Comparison of ENCODE assay signal across 8 cellular contexts in genomic region chr10:74213571-74214162, GRCh38.
DNase-seq lines count a peak whose midpoint lies in the region; ATAC-seq and TF ChIP-seq lines count a peak whose summit lies in the region.

No MANE protein-coding gene starts in this region.

- no peaks in the 10 kb centered on the region for H3K9me2 ChIP-seq in OCI-LY1 (ENCODE audit: low read depth, low read length)

- H3K4me1 ChIP-seq in cardiac muscle cell (ENCODE audit: low read depth) (no peaks in the 10 kb centered on the region), OCI-LY1 (ENCODE audit: insufficient read depth, low read length, severe bottlenecking) (no peaks in the 10 kb centered on the region)

- peak; percentile 73 for TF ChIP-seq CTCF in cardiac muscle cell (IDR thresholded peaks at IDR 0.05; ENCODE audit: low read depth, low read length)
- peak; percentile 45 for TF ChIP-seq CTCF in OCI-LY1 (IDR thresholded peaks at IDR 0.05; ENCODE audit: low read length)

- intact Hi-C loops in cardiac septum (cut with DNase I): no loop called here

- ATAC-seq in GM18909 (IDR thresholded peaks at IDR 0.05; ENCODE audit: poor library complexity, unreplicated experiment) (no peak), HG03520 (IDR thresholded peaks at IDR 0.05; ENCODE audit: unreplicated experiment) (no peak)

- no peak overlapping the region for H3K4me2 ChIP-seq in OCI-LY1 (ENCODE audit: low read length)

- no peak overlapping the region for H3K9ac ChIP-seq in OCI-LY1 (ENCODE audit: low read length)

- no peaks in the 10 kb centered on the region for H4K20me1 ChIP-seq in OCI-LY1 (ENCODE audit: insufficient read depth, low read length)

- no peaks in the 10 kb centered on the region for H3K27me3 ChIP-seq in cardiac muscle cell
- H3K27me3 ChIP-seq in OCI-LY1 (ENCODE audit: insufficient read depth, low read length): no peaks in the 10 kb centered on the region

- H3K36me3 ChIP-seq in cardiac muscle cell (no peaks in the 10 kb centered on the region), OCI-LY1 (ENCODE audit: insufficient read depth, low read length) (no peaks in the 10 kb centered on the region)

- peak; percentile 25 to 68 for DNase-seq in cardiac muscle cell (ENCODE audit: low read depth in 1 of 2, low spot score in 1 of 2)
- DNase-seq in cardiac septum (ENCODE audit: low spot score): no peak
- peak; percentile 1 for DNase-seq in activated naive CD8-positive, alpha-beta T cell treated with anti-CD3 and anti-CD28 coated beads, Interleukin-2, amount 50 U/mL, for 16 hours (ENCODE audit: low read depth, low spot score)
- DNase-seq in iPS-NIHi7 (ENCODE audit: extremely low spot score): peak; percentile 50
- no peak for DNase-seq in SIG-M5 treated with dmso at 0.1 percent for 504 hours (lab: John Stamatoyannopoulos, UW; ENCODE audit: unreplicated experiment)

- peaks cover 30% of the 10 kb centered on the region for H3K79me2 ChIP-seq in OCI-LY1 (ENCODE audit: insufficient read depth, low read length)

- H3F3A ChIP-seq in OCI-LY1 (ENCODE audit: insufficient read depth, low read length): no peaks in the 10 kb centered on the region

- H2AFZ ChIP-seq in OCI-LY1 (ENCODE audit: low read length): no peak overlapping the region

- H3K9me3 ChIP-seq in cardiac muscle cell (ENCODE audit: low read depth): no peaks in the 10 kb centered on the region
- H3K9me3 ChIP-seq in OCI-LY1 (ENCODE audit: low read length): no peaks in the 10 kb centered on the region

- H3K4me3 ChIP-seq in cardiac muscle cell (no peak overlapping the region), OCI-LY1 (ENCODE audit: low read depth, low read length, poor library complexity, severe bottlenecking) (no peak overlapping the region)

- H3K27ac ChIP-seq in cardiac muscle cell (no peak overlapping the region), OCI-LY1 (ENCODE audit: low read depth, low read length, poor library complexity, severe bottlenecking) (no peak overlapping the region)

Comparison
In these comparisons a context has a peak if more than half of its experiments do, and no peak if none do; other contexts are left out.
1. DNase-seq: peak in cardiac muscle cell (2 of 2), activated naive CD8-positive, alpha-beta T cell treated with anti-CD3 and anti-CD28 coated beads, Interleukin-2, amount 50 U/mL, for 16 hours (single experiment) and iPS-NIHi7 (single experiment); none in cardiac septum (single experiment) and SIG-M5 treated with dmso at 0.1 percent for 504 hours (single experiment).